In genomic region chr21:22575165-22575584, GRCh38 we compare ENCODE assay signal across 9 cellular contexts.
DNase-seq lines count a peak whose midpoint lies in the region; ATAC-seq, FAIRE-seq and TF ChIP-seq lines count a peak whose summit lies in the region.
"Had no signal": no experiment of that assay in that cellular context is flagged by ENCODE, and none has a peak within 500 bp of the region (broad histone marks: within the 10 kb centered on the region; RNA-seq: fewer than 3 reads in every experiment).

No MANE protein-coding gene starts in this region.

- no peak for FAIRE-seq in kidney (lab: Jason Lieb, UNC)

- ATAC-seq in stimulated activated memory B cell treated with anti-CD40 and anti-IgM and Interleukin-4, amounts not matched to agents 10 μg/mL and 1 μg/mL and 100 μg/mL, for 72 hours: no peak
- ATAC-seq in GM21390 (IDR thresholded peaks at IDR 0.05; ENCODE audit: unreplicated experiment) (no peak), GM21529 (IDR thresholded peaks at IDR 0.05; ENCODE audit: unreplicated experiment) (no peak)

- TF ChIP-seq CTCF in Caco-2 (IDR thresholded peaks at IDR 0.05; ENCODE audit: insufficient read depth in 1 of 2, low read depth in 1 of 2, low read length in 1 of 2, severe bottlenecking in 1 of 2, unreplicated experiment in 1 of 2): peak; percentile 51 to 52
- TF ChIP-seq CTCF in kidney (IDR thresholded peaks at IDR 0.05; ENCODE audit: borderline replicate concordance, extremely low read depth, insufficient read depth): peak; percentile 5

- H3K9me3 Mint-ChIP-seq in Caco-2 (ENCODE audit: unreplicated experiment): peaks cover 10% of the 10 kb centered on the region
- no peaks in the 10 kb centered on the region for H3K9me3 Mint-ChIP-seq in stimulated activated memory B cell treated with anti-CD40 and anti-IgM and Interleukin-4, amounts not matched to agents 10 μg/mL and 1 μg/mL and 100 μg/mL, for 72 hours

- no peak overlapping the region for H3K27ac Mint-ChIP-seq in Caco-2 (ENCODE audit: unreplicated experiment)
- no peak overlapping the region for H3K27ac Mint-ChIP-seq in stimulated activated memory B cell treated with anti-CD40 and anti-IgM and Interleukin-4, amounts not matched to agents 10 μg/mL and 1 μg/mL and 100 μg/mL, for 72 hours
- H3K27ac Mint-ChIP-seq: T-cell had no signal

- no peaks in the 10 kb centered on the region for H3K9me3 ChIP-seq in Caco-2
- no peaks in the 10 kb centered on the region for H3K9me3 ChIP-seq in MG63
- no peaks in the 10 kb centered on the region for H3K9me3 ChIP-seq in kidney (ENCODE audit: control insufficient read depth in 1 of 2, low read length in 2 of 2)

- H3K4me1 Mint-ChIP-seq in Caco-2 (ENCODE audit: low read depth, unreplicated experiment): no peaks in the 10 kb centered on the region
- no peaks in the 10 kb centered on the region for H3K4me1 Mint-ChIP-seq in stimulated activated memory B cell treated with anti-CD40 and anti-IgM and Interleukin-4, amounts not matched to agents 10 μg/mL and 1 μg/mL and 100 μg/mL, for 72 hours

- no peaks in the 10 kb centered on the region for H3K27me3 ChIP-seq in Caco-2 (replicated peaks; ENCODE audit: control insufficient read depth, insufficient read depth, low read length)
- no peaks in the 10 kb centered on the region for H3K27me3 ChIP-seq in MG63

- DNase-seq in Caco-2: no peak
- DNase-seq in MG63: peak; percentile 58
- DNase-seq in RPMI7951 (ENCODE audit: low read depth): peak; percentile 2
- no peak for DNase-seq in kidney
- no peak for DNase-seq in cerebellar cortex (ENCODE audit: low spot score)
- DNase-seq: T-cell had no signal

- CTCF ChIA-PET in Caco-2 (lab: Charles Lee): interaction anchor here (0.5 kb wide), 1 partner anchor 186 kb away, joined by 3 read pairs; no protein-coding TSS in a partner anchor

- no peak overlapping the region for H3K27ac ChIP-seq in kidney (ENCODE audit: low read depth in 2 of 2, low read length in 2 of 2)

- H3K4me3 ChIP-seq in Caco-2 (ENCODE audit: low read depth, low read length): no peak overlapping the region
- H3K4me3 ChIP-seq in MG63: 0 out of 2 replicates have a peak overlapping the region, but pooled peaks have one; percentile 8
- no peak overlapping the region for H3K4me3 ChIP-seq in kidney (ENCODE audit: low read length in 2 of 2)

- no peaks in the 10 kb centered on the region for H3K36me3 ChIP-seq in Caco-2 (ENCODE audit: control insufficient read depth, insufficient read depth, low read length)
- no peaks in the 10 kb centered on the region for H3K36me3 ChIP-seq in MG63
- H3K36me3 ChIP-seq in kidney (ENCODE audit: control insufficient read depth in 1 of 2, insufficient read depth in 2 of 2, low read length in 2 of 2): no peaks in the 10 kb centered on the region

- no peaks in the 10 kb centered on the region for H3K27me3 Mint-ChIP-seq in Caco-2 (ENCODE audit: insufficient read depth, unreplicated experiment)
- no peaks in the 10 kb centered on the region for H3K27me3 Mint-ChIP-seq in stimulated activated memory B cell treated with anti-CD40 and anti-IgM and Interleukin-4, amounts not matched to agents 10 μg/mL and 1 μg/mL and 100 μg/mL, for 72 hours
- H3K27me3 Mint-ChIP-seq: T-cell had no signal

- intact Hi-C loops in Caco-2 (cut with micrococcal nuclease; ENCODE audit: unreplicated experiment) (no loop called here), kidney (cut with DNase I) (no loop called here)

- no peaks in the 10 kb centered on the region for H3K4me1 ChIP-seq in Caco-2
- no peaks in the 10 kb centered on the region for H3K4me1 ChIP-seq in kidney (ENCODE audit: control insufficient read depth in 1 of 2, insufficient read depth in 1 of 2, low read depth in 1 of 2, low read length in 2 of 2)

- H3K4me3 Mint-ChIP-seq in Caco-2 (ENCODE audit: unreplicated experiment): peak overlapping the region; percentile 7
- H3K4me3 Mint-ChIP-seq in stimulated activated memory B cell treated with anti-CD40 and anti-IgM and Interleukin-4, amounts not matched to agents 10 μg/mL and 1 μg/mL and 100 μg/mL, for 72 hours: no peak overlapping the region
- H3K4me3 Mint-ChIP-seq: T-cell had no signal

- BruUV-seq in Caco-2 (replicated peaks; lab: Mats Ljungman, UMichigan): no TSS peak

- POLR2A ChIA-PET in Caco-2 (lab: Charles Lee): no interaction called here

- H3K9ac ChIP-seq in kidney (ENCODE audit: low read length in 2 of 2): no peak overlapping the region

- no peaks in the 10 kb centered on the region for H3K36me3 Mint-ChIP-seq in Caco-2 (ENCODE audit: insufficient read depth, unreplicated experiment)
- no peaks in the 10 kb centered on the region for H3K36me3 Mint-ChIP-seq in stimulated activated memory B cell treated with anti-CD40 and anti-IgM and Interleukin-4, amounts not matched to agents 10 μg/mL and 1 μg/mL and 100 μg/mL, for 72 hours
- H3K36me3 Mint-ChIP-seq: T-cell had no signal

Comparison
In these comparisons a context has a peak if more than half of its experiments do, and no peak if none do; other contexts are left out.
1. DNase-seq: peak in MG63 (single experiment) and RPMI7951 (single experiment); none in Caco-2 (0 of 2), kidney (single experiment) and cerebellar cortex (single experiment).